19 cellular contexts compared by ENCODE assay signal in the genomic region with DNA sequence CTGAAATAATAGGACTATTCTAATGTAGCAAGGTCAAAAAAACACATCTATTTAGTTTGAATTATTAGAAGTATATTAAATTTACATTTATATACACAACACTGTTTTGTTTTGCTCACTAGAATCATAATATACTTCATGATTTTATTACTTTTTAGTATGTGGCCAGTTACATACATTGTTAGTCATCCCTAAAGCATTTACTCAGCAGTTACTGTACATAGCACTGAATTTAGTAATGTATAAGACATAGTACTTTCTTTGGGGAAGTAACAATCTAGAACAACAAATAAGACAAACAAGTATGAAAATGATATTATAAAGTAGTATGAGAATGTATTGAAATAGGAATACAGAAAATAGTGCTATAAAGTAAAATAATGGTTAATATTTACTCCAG. TPM values are rescaled to one million over a fixed set of nuclear protein-coding genes. Genes with fewer than 3 reads are reported as not detected.
DNase-seq lines count a peak whose midpoint lies in the region; TF ChIP-seq lines count a peak whose summit lies in the region.
"Had no signal": no experiment of that assay in that cellular context is flagged by ENCODE, and none has a peak within 500 bp of the region (broad histone marks: within the 10 kb centered on the region; RNA-seq: fewer than 3 reads in every experiment).

No MANE protein-coding gene starts in this region.

- H3K9me3 ChIP-seq in adipocyte (ENCODE audit: control insufficient read depth, low read length): no peaks in the 10 kb centered on the region
- H3K9me3 ChIP-seq: BLaER1 had no signal

- no peaks in the 10 kb centered on the region for H3K4me1 ChIP-seq in adipocyte (ENCODE audit: control insufficient read depth, insufficient read depth, low read length)
- H3K4me1 ChIP-seq: BLaER1 had no signal

- no peak overlapping the region for H3K9ac ChIP-seq in adipocyte (ENCODE audit: low read length)
- H3K9ac ChIP-seq: BLaER1 had no signal

- CTCF ChIA-PET in activated CD4-positive, alpha-beta memory T cell treated with anti-CD3 and anti-CD28 coated beads, Interleukin-2, amount 10 ng/mL, durations not matched to agents 7 days and 5 days (lab: Charles Lee): no interaction called here

- H3K36me3 Mint-ChIP-seq in HFFc6 (ENCODE audit: low read depth): peaks cover 29% of the 10 kb centered on the region
- peaks cover 26% of the 10 kb centered on the region for H3K36me3 Mint-ChIP-seq in activated CD4-positive, alpha-beta memory T cell treated with anti-CD3 and anti-CD28 coated beads, Interleukin-2, amount 10 ng/mL, durations not matched to agents 7 days and 5 days (ENCODE audit: low read depth)

- H3K27me3 Mint-ChIP-seq in HFFc6 (ENCODE audit: insufficient read depth): no peaks in the 10 kb centered on the region; the same call in 1 of the 2 replicates
- no peaks in the 10 kb centered on the region for H3K27me3 Mint-ChIP-seq in activated CD4-positive, alpha-beta memory T cell treated with anti-CD3 and anti-CD28 coated beads, Interleukin-2, amount 10 ng/mL, durations not matched to agents 7 days and 5 days
- H3K27me3 Mint-ChIP-seq: CD8-positive, alpha-beta memory T cell had no signal

- H3K4me3 ChIP-seq in adipocyte (ENCODE audit: low read length): no peak overlapping the region
- H3K4me3 ChIP-seq in fibroblast of the aortic adventitia (ENCODE audit: low read depth, low read length): no peak overlapping the region
- H3K4me3 ChIP-seq: BLaER1, K562, SK-N-MC had no signal

- DNase-seq in HFFc6 (peak; percentile 18), adipocyte (ENCODE audit: low read depth) (peak; percentile 40), fibroblast of the aortic adventitia (ENCODE audit: low read depth) (peak; percentile 2), DMS153 (lab: John Stamatoyannopoulos, UW) (no peak), GM13977 (ENCODE audit: low spot score) (no peak), RPMI8226 (no peak)
- no peak for DNase-seq in activated CD4-positive, alpha-beta memory T cell treated with anti-CD3 and anti-CD28 coated beads, Interleukin-2, amount 10 ng/mL, durations not matched to agents 7 days and 5 days
- DNase-seq: CD8-positive, alpha-beta memory T cell; DMS79 treated with DMSO at 0.1 percent for 48 hours; GF-D8; H7; MV-4-11; NCI-H1436; NCI-H2029; NCI-H2171; NCI-H446 had no signal

- H3K36me3 ChIP-seq in adipocyte (ENCODE audit: control insufficient read depth, insufficient read depth, low read length, severe bottlenecking): peaks cover 24% of the 10 kb centered on the region

- in situ Hi-C loops in GM13977 (cut with MboI; ENCODE audit: low pct_unique_long_range_greater_than_20kb, low sequenced_read_pairs, unreplicated experiment): no loop called here

- H3K27me3 ChIP-seq in adipocyte (replicated peaks; ENCODE audit: control insufficient read depth, insufficient read depth, low read length): no peaks in the 10 kb centered on the region
- H3K27me3 ChIP-seq: BLaER1 had no signal

- POLR2A ChIA-PET in activated CD4-positive, alpha-beta memory T cell treated with anti-CD3 and anti-CD28 coated beads, Interleukin-2, amount 10 ng/mL, durations not matched to agents 7 days and 5 days (lab: Charles Lee): no interaction called here

- no peak for TF ChIP-seq CTCF in HFFc6 (IDR thresholded peaks at IDR 0.05)
- no peak for TF ChIP-seq CTCF in fibroblast of the aortic adventitia (IDR thresholded peaks at IDR 0.05; ENCODE audit: insufficient read depth, low read length)
- TF ChIP-seq CTCF in GM13977 (IDR thresholded peaks at IDR 0.05; ENCODE audit: extremely low read depth, insufficient read depth, missing control alignments): no peak

- H3K27ac Mint-ChIP-seq in HFFc6: no peak overlapping the region
- no peak overlapping the region for H3K27ac Mint-ChIP-seq in activated CD4-positive, alpha-beta memory T cell treated with anti-CD3 and anti-CD28 coated beads, Interleukin-2, amount 10 ng/mL, durations not matched to agents 7 days and 5 days
- H3K27ac Mint-ChIP-seq: CD8-positive, alpha-beta memory T cell had no signal

- H3K4me3 Mint-ChIP-seq in HFFc6: no peak overlapping the region
- H3K4me3 Mint-ChIP-seq in activated CD4-positive, alpha-beta memory T cell treated with anti-CD3 and anti-CD28 coated beads, Interleukin-2, amount 10 ng/mL, durations not matched to agents 7 days and 5 days: no peak overlapping the region
- H3K4me3 Mint-ChIP-seq: CD8-positive, alpha-beta memory T cell had no signal

- H3K4me1 Mint-ChIP-seq in HFFc6 (ENCODE audit: low read depth): peaks cover 17% of the 10 kb centered on the region
- no peaks in the 10 kb centered on the region for H3K4me1 Mint-ChIP-seq in activated CD4-positive, alpha-beta memory T cell treated with anti-CD3 and anti-CD28 coated beads, Interleukin-2, amount 10 ng/mL, durations not matched to agents 7 days and 5 days
- H3K4me1 Mint-ChIP-seq: CD8-positive, alpha-beta memory T cell had no signal

- no peaks in the 10 kb centered on the region for H3K9me3 Mint-ChIP-seq in HFFc6
- no peaks in the 10 kb centered on the region for H3K9me3 Mint-ChIP-seq in activated CD4-positive, alpha-beta memory T cell treated with anti-CD3 and anti-CD28 coated beads, Interleukin-2, amount 10 ng/mL, durations not matched to agents 7 days and 5 days
- H3K9me3 Mint-ChIP-seq: CD8-positive, alpha-beta memory T cell had no signal

RNA-seq across cellular contexts. Expression of a gene that starts 28.2 kb away (rescaled TPM):
- total RNA-seq in HFFc6 (2021; fragmentation: NEBNext Ultra II Directional; extraction: Animal tissue kit (Norgen Biotek cat#: 25700)): 10 to 100 TPM in 5 of 6 experiments, 1 to 10 TPM in 1; 8.5 to 10.7 (median 10.5) TPM
- 4.8 and 25.5 TPM in 2 replicates for total RNA-seq in fibroblast of the aortic adventitia (ENCODE audit: low replicate concordance)
- 1 to 10 TPM; 5.9 to 7.3 TPM for total RNA-seq in activated CD4-positive, alpha-beta memory T cell treated with anti-CD3 and anti-CD28 coated beads, Interleukin-2, amount 10 ng/mL, durations not matched to agents 7 days and 5 days

RNA-seq across cellular contexts. Expression of a gene that starts 28.4 kb away (rescaled TPM):
- 10 to 100 TPM; 40.4 to 57.3 (median 51.5) TPM for total RNA-seq in HFFc6 (2021; fragmentation: NEBNext Ultra II Directional; extraction: Animal tissue kit (Norgen Biotek cat#: 25700))
- 24.2 and 50.8 TPM in 2 replicates for total RNA-seq in fibroblast of the aortic adventitia (ENCODE audit: low replicate concordance)
- total RNA-seq in activated CD4-positive, alpha-beta memory T cell treated with anti-CD3 and anti-CD28 coated beads, Interleukin-2, amount 10 ng/mL, durations not matched to agents 7 days and 5 days: 10 to 100 TPM; 18.3 to 21.1 TPM

Comparison
In these comparisons a context has a peak if more than half of its experiments do, and no peak if none do; other contexts are left out.
1. DNase-seq: peak in HFFc6 (single experiment), adipocyte (single experiment) and fibroblast of the aortic adventitia (single experiment); none in DMS153 (single experiment), GM13977 (single experiment), RPMI8226 (single experiment) and activated CD4-positive, alpha-beta memory T cell treated with anti-CD3 and anti-CD28 coated beads, Interleukin-2, amount 10 ng/mL, durations not matched to agents 7 days and 5 days (single experiment).